In the genomic region with DNA sequence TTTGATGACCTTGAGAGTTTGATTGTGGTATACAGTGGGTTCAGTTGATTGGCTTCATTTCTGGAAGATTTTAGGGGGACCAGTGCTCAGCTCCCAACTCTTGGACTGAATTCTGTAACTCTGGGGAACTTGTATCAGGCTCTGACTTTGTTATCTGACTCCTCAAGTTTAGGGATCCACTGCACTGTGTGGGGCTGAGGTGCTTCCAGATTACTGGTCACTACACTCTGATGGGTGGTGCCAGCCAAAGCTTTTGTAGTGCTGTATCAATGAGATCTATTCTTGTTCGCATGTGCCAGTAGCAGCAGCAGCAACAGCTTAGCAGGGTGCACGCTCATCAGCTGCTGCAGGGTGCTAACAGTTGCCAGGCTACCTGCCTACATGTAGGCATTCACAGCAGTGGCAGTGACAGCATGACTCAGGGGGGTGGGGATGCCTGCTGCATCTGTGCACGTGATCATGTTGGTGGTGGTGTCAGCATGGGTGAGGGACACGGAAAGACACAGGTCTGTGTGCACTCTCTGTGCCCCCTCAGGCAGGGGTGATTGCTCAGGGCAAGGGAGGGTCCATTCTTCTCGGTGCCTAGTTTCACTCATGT, we compare ENCODE assay signal across 19 cellular contexts.
DNase-seq lines count a peak whose midpoint lies in the region; ATAC-seq, FAIRE-seq and TF ChIP-seq lines count a peak whose summit lies in the region.
"Had no signal": no experiment of that assay in that cellular context is flagged by ENCODE, and none has a peak within 500 bp of the region (broad histone marks: within the 10 kb centered on the region; RNA-seq: fewer than 3 reads in every experiment).

No MANE protein-coding gene starts in this region.

- no peak for TF ChIP-seq RAD21 in H1 (IDR thresholded peaks at IDR 0.05 in 1 of 2, conservative IDR thresholded peaks at IDR 0.05 in 1 of 2; ENCODE audit: low read depth in 2 of 2, low read length in 2 of 2)

- POLR2A ChIA-PET in HEK293 (lab: Yijun Ruan, JAX) (no interaction called here), H1 (lab: Charles Lee; ENCODE audit: partially characterized antibody) (no interaction called here)

- H2BK5ac ChIP-seq in H1 (ENCODE audit: low read depth, low read length), result no peak overlapping the region

- H4K8ac ChIP-seq in H1 (ENCODE audit: extremely low read depth, insufficient read depth, low read length), result no peak overlapping the region

- H3K18ac ChIP-seq in H1 (ENCODE audit: extremely low read depth, low read length), result no peak overlapping the region

- TF ChIP-seq POLR2A in H1 (IDR thresholded peaks at IDR 0.05; ENCODE audit: control extremely low read depth in 1 of 2, low read depth in 2 of 2, low read length in 2 of 2), result no peak

- ATAC-seq in GM21367 (IDR thresholded peaks at IDR 0.05; ENCODE audit: unreplicated experiment) (no peak), HG03280 (IDR thresholded peaks at IDR 0.05; ENCODE audit: unreplicated experiment) (no peak), HG02610 (IDR thresholded peaks at IDR 0.05; ENCODE audit: unreplicated experiment) (no peak)
- ATAC-seq: Right ventricle myocardium inferior had no signal

- H3K14ac ChIP-seq in H1 (ENCODE audit: insufficient read length), result no peak overlapping the region

- no peak for TF ChIP-seq EP300 in H1 (IDR thresholded peaks at IDR 0.05; ENCODE audit: borderline replicate concordance in 1 of 2, low read depth in 2 of 2, low read length in 2 of 2)

- peak overlapping the region; percentile 5; the same call in 1 of the 2 replicates for H2AFZ ChIP-seq in H1 (ENCODE audit: low read length)

- H3K9ac ChIP-seq in H1 (replicated peaks in 1 of 4; ENCODE audit: extremely low read depth in 1 of 4, low read depth in 3 of 4, low read length in 3 of 4), result no peak overlapping the region

- H3K9me3 ChIP-seq in HEK293 (ENCODE audit: control insufficient read depth, insufficient read depth, low read depth, low read length), result no peaks in the 10 kb centered on the region
- no peaks in the 10 kb centered on the region for H3K9me3 ChIP-seq in H1 (ENCODE audit: insufficient read depth in 2 of 2, low read depth in 1 of 2, low read length in 1 of 2)

- H2AK5ac ChIP-seq in H1 (ENCODE audit: low read depth, low read length), result no peak overlapping the region

- H4K5ac ChIP-seq in H1 (ENCODE audit: insufficient read length, low read depth, low read length), result no peak overlapping the region

- H2BK20ac ChIP-seq in H1 (ENCODE audit: low read length), result no peak overlapping the region

- no peaks in the 10 kb centered on the region for H4K20me1 ChIP-seq in H1 (replicated peaks in 1 of 2; ENCODE audit: control insufficient read depth in 1 of 2, insufficient read depth in 2 of 2, low read length in 2 of 2)

- H3K79me1 ChIP-seq in H1 (ENCODE audit: low read depth, low read length), result no peaks in the 10 kb centered on the region

- no peak overlapping the region for H3K23ac ChIP-seq in H1 (ENCODE audit: insufficient read length)

- no peaks in the 10 kb centered on the region for H3K27me3 ChIP-seq in H1 (replicated peaks in 1 of 4; ENCODE audit: control insufficient read depth in 3 of 4, extremely low read depth in 1 of 4, insufficient read depth in 3 of 4, low read length in 3 of 4)

- CTCF ChIA-PET in HEK293 (lab: Yijun Ruan, JAX), result no interaction called here
- CTCF ChIA-PET in H1 (lab: Charles Lee; ENCODE audit: partially characterized antibody), result interaction anchor here (1.0 to 1.2 kb wide), 2 partner anchors 31 to 327 kb away, joined by 3 read pairs; no protein-coding TSS in a partner anchor

- no peak overlapping the region for H3K4ac ChIP-seq in H1 (replicated peaks; ENCODE audit: insufficient read length, low read depth, low read length)

- DNase-seq in COLO668 (lab: John Stamatoyannopoulos, UW; ENCODE audit: unreplicated experiment) (peak; percentile 0), H1 (ENCODE audit: low read depth in 1 of 2, low spot score in 2 of 2) (no peak), nucleus accumbens (lab: John Stamatoyannopoulos, UW) (peak in 41 of 56 donors; percentile 3 to 81 (median 35)), NCI-H2107 (lab: John Stamatoyannopoulos, UW) (no peak)
- DNase-seq: C1 segment of cervical spinal cord; CD8-positive, alpha-beta memory T cell; DND-41; HCEC 1CT; KG1; NCI-H1930; NCI-H446 treated with DMSO at 0.1 percent for 48 hours; NCI-H774; SW 1271 had no signal

- WGBS in H1 (ENCODE audit: extremely low coverage in 1 of 2, insufficient coverage in 1 of 2, insufficient read length in 1 of 2, insufficient replicate concordance in 2 of 2, low coverage in 1 of 2, low lambda C conversion rate in 2 of 2, missing lambda C conversion rate in 1 of 2), 2 experiments, result 77% methylated on average over 4 of the region's 5 CpGs; no CpG with 5 or more reads in 1 of the 2 experiments

- H2BK15ac ChIP-seq in H1 (ENCODE audit: low read length), result no peak overlapping the region; the same call in 1 of the 2 replicates

- H3K23me2 ChIP-seq in H1 (ENCODE audit: low read depth, low read length), result no peaks in the 10 kb centered on the region

- H3K27ac ChIP-seq in HEK293 (ENCODE audit: extremely low read depth, low read depth, low read length) (no peak overlapping the region), H1 (ENCODE audit: low read depth, low read length) (no peak overlapping the region)

- TF ChIP-seq CTCF in HEK293 (tag by site-specific recombination; IDR thresholded peaks at IDR 0.05) (no peak), H1 (IDR thresholded peaks at IDR 0.05; ENCODE audit: control extremely low read depth in 1 of 3, insufficient read depth in 1 of 3, low read depth in 1 of 3, low read length in 3 of 3) (no peak)

- peak overlapping the region; percentile 62; the same call in 1 of the 2 replicates for H2BK12ac ChIP-seq in H1 (ENCODE audit: low read depth, low read length)

- H3K36me3 ChIP-seq in HEK293 (ENCODE audit: control insufficient read depth in 2 of 2, insufficient read depth in 1 of 2, low read length in 2 of 2), result no peaks in the 10 kb centered on the region
- H3K36me3 ChIP-seq in H1 (ENCODE audit: control insufficient read depth in 2 of 4, insufficient read depth in 4 of 4, low read length in 3 of 4), result no peaks in the 10 kb centered on the region

- no peak for FAIRE-seq in H1 (lab: Jason Lieb, UNC)
- FAIRE-seq: RCC 7860 had no signal

- no peak overlapping the region for H3K4me3 ChIP-seq in HEK293 (ENCODE audit: low read depth, low read length)
- H3K4me3 ChIP-seq in H1 (ENCODE audit: extremely low read depth in 1 of 4, insufficient read depth in 2 of 4, low read depth in 3 of 4, low read length in 4 of 4), result no peak overlapping the region

- H3K4me2 ChIP-seq in H1 (ENCODE audit: insufficient read depth in 1 of 2, low read depth in 2 of 2, low read length in 2 of 2), result no peak overlapping the region

- peak overlapping the region; percentile 45 for H4K91ac ChIP-seq in H1 (replicated peaks; ENCODE audit: insufficient read length, low read length)

- H3K4me1 ChIP-seq in HEK293 (ENCODE audit: control insufficient read depth, insufficient read depth, low read length), result no peaks in the 10 kb centered on the region
- peaks cover 0 to 6% (median 1%) of the 10 kb centered on the region in 4 experiments; a peak in 2 of 7 replicates for H3K4me1 ChIP-seq in H1 (replicated peaks in 1 of 4; ENCODE audit: control insufficient read depth in 3 of 4, insufficient read depth in 4 of 4, low read length in 3 of 4)

- no peak overlapping the region for H2BK120ac ChIP-seq in H1 (replicated peaks; ENCODE audit: low read depth, low read length)

- H3K56ac ChIP-seq in H1 (replicated peaks; ENCODE audit: insufficient read length, low read depth, low read length), result no peak overlapping the region

- no peaks in the 10 kb centered on the region for H3K79me2 ChIP-seq in H1 (ENCODE audit: control insufficient read depth in 1 of 2, insufficient read depth in 2 of 2, low read length in 2 of 2)

TF ChIP-seq in HEK293, 187 proteins besides CTCF, POLR2A, EP300 and RAD21:
- TF ChIP-seq ZNF416 (tag by site-specific recombination; IDR thresholded peaks at IDR 0.05) (no peak), ZNF488 (tag by site-specific recombination; IDR thresholded peaks at IDR 0.05) (no peak), ZIC2 (tag by site-specific recombination; IDR thresholded peaks at IDR 0.05) (peak; percentile 61)
TF ChIP-seq in HEK293: peak in this region for 1.

TF ChIP-seq in H1, 55 proteins besides CTCF, POLR2A, EP300 and RAD21 (continues in another document):
- TF ChIP-seq JUN (IDR thresholded peaks at IDR 0.05; ENCODE audit: low read depth, low read length) (no peak), SP2 (IDR thresholded peaks at IDR 0.05; ENCODE audit: low read length) (no peak), CHD1 (IDR thresholded peaks at IDR 0.05; ENCODE audit: low read depth, low read length) (no peak), KDM4A (IDR thresholded peaks at IDR 0.05; ENCODE audit: low read depth, low read length, severe bottlenecking) (no peak), ASH2L (IDR thresholded peaks at IDR 0.05; ENCODE audit: low read length) (no peak), GABPA (IDR thresholded peaks at IDR 0.05; ENCODE audit: borderline replicate concordance, insufficient read depth, low read length) (no peak), SRF (IDR thresholded peaks at IDR 0.05; ENCODE audit: low read depth, low read length) (no peak), CEBPB (IDR thresholded peaks at IDR 0.05; ENCODE audit: low read depth, low read length) (no peak), MAFK (IDR thresholded peaks at IDR 0.05; ENCODE audit: low read depth, low read length) (no peak)
- TF ChIP-seq, protein P1, sequence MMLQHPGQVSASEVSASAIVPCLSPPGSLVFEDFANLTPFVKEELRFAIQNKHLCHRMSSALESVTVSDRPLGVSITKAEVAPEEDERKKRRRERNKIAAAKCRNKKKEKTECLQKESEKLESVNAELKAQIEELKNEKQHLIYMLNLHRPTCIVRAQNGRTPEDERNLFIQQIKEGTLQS (IDR thresholded peaks at IDR 0.05; ENCODE audit: insufficient read depth, low read depth, low read length), result no peak

Comparison
In these comparisons a context has a peak if more than half of its experiments do, and no peak if none do; other contexts are left out.
1. DNase-seq: peak in COLO668 (single experiment) and nucleus accumbens (41 of 56); none in H1 (0 of 2) and NCI-H2107 (single experiment).